8 cellular contexts compared by ENCODE assay signal in the genomic region with DNA sequence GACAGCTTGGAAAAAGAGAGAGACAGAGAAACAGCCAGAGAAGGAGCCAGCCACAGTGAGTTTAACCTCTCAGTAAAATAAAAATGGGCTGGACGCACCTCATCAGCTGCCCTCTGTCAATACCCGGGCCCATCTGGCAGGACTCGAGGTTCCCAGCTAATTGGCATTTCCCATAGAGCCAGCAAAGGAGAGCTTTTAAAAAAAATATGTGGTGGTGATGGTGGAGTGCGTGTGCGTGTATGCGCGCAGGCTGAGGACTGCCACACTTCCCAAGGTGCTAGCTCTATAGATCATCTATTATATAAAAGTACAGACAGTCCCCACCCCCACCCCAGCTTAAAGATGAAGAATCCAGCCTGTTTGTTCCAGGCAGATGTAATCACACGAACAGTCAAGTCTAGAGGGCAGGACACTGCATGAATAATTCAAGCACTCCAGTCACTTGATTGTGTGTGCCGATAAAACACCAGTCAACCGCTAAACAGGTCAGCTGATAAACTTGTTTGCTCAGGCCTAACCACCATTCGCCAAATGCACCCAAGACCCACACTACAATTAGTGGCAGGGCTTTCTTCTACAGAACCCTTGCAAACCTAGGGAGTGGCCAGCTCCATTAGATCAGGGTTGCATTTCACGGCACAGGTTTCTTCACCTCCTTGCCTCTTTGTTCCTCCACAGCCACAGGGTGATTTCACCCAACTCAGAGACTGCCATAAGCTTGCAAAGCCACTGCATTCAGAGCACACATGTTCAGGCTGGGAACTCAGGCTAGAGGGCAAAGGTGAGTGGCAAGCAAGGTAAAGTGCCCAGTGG. TPM values are rescaled to one million over a fixed set of nuclear protein-coding genes. Genes with fewer than 3 reads are reported as not detected.
A peak's percentile ranks its signal among the peaks of the same experiment; 100 is the strongest.
DNase-seq lines count a peak whose midpoint lies in the region; ATAC-seq and TF ChIP-seq lines count a peak whose summit lies in the region.

No MANE protein-coding gene starts in this region.

- H3K4me3 Mint-ChIP-seq in stimulated activated memory B cell treated with anti-CD40 and anti-IgM and Interleukin-4, amounts not matched to agents 10 μg/mL and 1 μg/mL and 100 μg/mL, for 72 hours: no peak overlapping the region

- TF ChIP-seq CTCF in fibroblast of pulmonary artery (IDR thresholded peaks at IDR 0.05; ENCODE audit: low read length, missing control alignments): no peak

- H3K9me3 Mint-ChIP-seq in stimulated activated memory B cell treated with anti-CD40 and anti-IgM and Interleukin-4, amounts not matched to agents 10 μg/mL and 1 μg/mL and 100 μg/mL, for 72 hours: no peaks in the 10 kb centered on the region

- H3K27me3 Mint-ChIP-seq in stimulated activated memory B cell treated with anti-CD40 and anti-IgM and Interleukin-4, amounts not matched to agents 10 μg/mL and 1 μg/mL and 100 μg/mL, for 72 hours: no peaks in the 10 kb centered on the region

- ATAC-seq in stimulated activated memory B cell treated with anti-CD40 and anti-IgM and Interleukin-4, amounts not matched to agents 10 μg/mL and 1 μg/mL and 100 μg/mL, for 72 hours: no peak

- peak overlapping the region; percentile 13 for H3K4me3 ChIP-seq in fibroblast of pulmonary artery (replicated peaks; ENCODE audit: low read depth, low read length)

- peaks cover 37% of the 10 kb centered on the region for H3K36me3 Mint-ChIP-seq in stimulated activated memory B cell treated with anti-CD40 and anti-IgM and Interleukin-4, amounts not matched to agents 10 μg/mL and 1 μg/mL and 100 μg/mL, for 72 hours

- H3K4me1 Mint-ChIP-seq in stimulated activated memory B cell treated with anti-CD40 and anti-IgM and Interleukin-4, amounts not matched to agents 10 μg/mL and 1 μg/mL and 100 μg/mL, for 72 hours: peaks cover 88% of the 10 kb centered on the region

- peak overlapping the region; percentile 12 for H3K27ac Mint-ChIP-seq in stimulated activated memory B cell treated with anti-CD40 and anti-IgM and Interleukin-4, amounts not matched to agents 10 μg/mL and 1 μg/mL and 100 μg/mL, for 72 hours

- DNase-seq in NCI-H82 (lab: John Stamatoyannopoulos, UW) (peak; percentile 23), NCI-H82 treated with DMSO at 0.1 percent for 48 hours (lab: John Stamatoyannopoulos, UW; ENCODE audit: unreplicated experiment) (no peak), RPMI7951 (ENCODE audit: low read depth) (peak; percentile 24), fibroblast of pulmonary artery (ENCODE audit: low read depth) (peak; percentile 22), putamen (ENCODE audit: low spot score) (no peak), EL (no peak), OCI-M2 (lab: John Stamatoyannopoulos, UW; ENCODE audit: unreplicated experiment) (no peak)

RNA-seq across cellular contexts. Expression of a gene that starts 5.9 kb away (rescaled TPM):
- 20.4 and 24.4 TPM in 2 replicates for total RNA-seq in RPMI7951 (2014; rRNA removed; shearing (Covaris generic))

Comparison
In these comparisons a context has a peak if more than half of its experiments do, and no peak if none do; other contexts are left out.
1. DNase-seq: peak in NCI-H82 (single experiment), RPMI7951 (single experiment) and fibroblast of pulmonary artery (single experiment); none in NCI-H82 treated with DMSO at 0.1 percent for 48 hours (single experiment), putamen (single experiment), EL (single experiment) and OCI-M2 (single experiment).